8 cellular contexts compared by ENCODE assay signal in genomic region chr6:14876778-14877613, GRCh38.
DNase-seq lines count a peak whose midpoint lies in the region; ATAC-seq and TF ChIP-seq lines count a peak whose summit lies in the region.

No MANE protein-coding gene starts in this region.

- ATAC-seq in HG03045 (IDR thresholded peaks at IDR 0.05; ENCODE audit: unreplicated experiment): peak; percentile 49

- H3K27ac Mint-ChIP-seq in T-helper 1 cell treated with Interleukin-12 subunit alpha and Interleukin-12 subunit beta and Interleukin-4 antibody, amounts not matched to agents 30 μg/mL and 1 μg/mL, for 36 hours: peak overlapping the region; percentile 80

- no peak overlapping the region for H3K4me3 ChIP-seq in epithelial cell of proximal tubule (ENCODE audit: low read depth, low read length)

- peaks cover 50% of the 10 kb centered on the region for H3K4me1 Mint-ChIP-seq in T-helper 1 cell treated with Interleukin-12 subunit alpha and Interleukin-12 subunit beta and Interleukin-4 antibody, amounts not matched to agents 30 μg/mL and 1 μg/mL, for 36 hours (ENCODE audit: low read depth)

- no peak for TF ChIP-seq CTCF in epithelial cell of proximal tubule (conservative IDR thresholded peaks at IDR 0.05; ENCODE audit: low read depth, low read length)

- DNase-seq in stimulated activated naive CD4-positive, alpha-beta T cell (lab: John Stamatoyannopoulos, UW): peak in 4 of 6 experiments; percentile 1 to 31 (median 12)
- DNase-seq in stimulated activated naive CD4-positive, alpha-beta T cell treated with Interleukin-2 at 50 U/mL for 16 hours (lab: John Stamatoyannopoulos, UW): no peak
- peak; percentile 43 for DNase-seq in epithelial cell of proximal tubule (ENCODE audit: low read depth)
- peak; percentile 69 for DNase-seq in pulmonary artery endothelial cell (ENCODE audit: low read depth, low spot score)
- DNase-seq in NCI-H446 (lab: John Stamatoyannopoulos, UW): no peak
- DNase-seq in NAMALWA (ENCODE audit: low spot score): no peak

- H3K27me3 Mint-ChIP-seq in T-helper 1 cell treated with Interleukin-12 subunit alpha and Interleukin-12 subunit beta and Interleukin-4 antibody, amounts not matched to agents 30 μg/mL and 1 μg/mL, for 36 hours (ENCODE audit: low read depth): no peaks in the 10 kb centered on the region

- no peaks in the 10 kb centered on the region for H3K9me3 Mint-ChIP-seq in T-helper 1 cell treated with Interleukin-12 subunit alpha and Interleukin-12 subunit beta and Interleukin-4 antibody, amounts not matched to agents 30 μg/mL and 1 μg/mL, for 36 hours

- H3K36me3 Mint-ChIP-seq in T-helper 1 cell treated with Interleukin-12 subunit alpha and Interleukin-12 subunit beta and Interleukin-4 antibody, amounts not matched to agents 30 μg/mL and 1 μg/mL, for 36 hours (ENCODE audit: low read depth): no peaks in the 10 kb centered on the region

- H3K4me3 Mint-ChIP-seq in T-helper 1 cell treated with Interleukin-12 subunit alpha and Interleukin-12 subunit beta and Interleukin-4 antibody, amounts not matched to agents 30 μg/mL and 1 μg/mL, for 36 hours: peak overlapping the region; percentile 52

Comparison
In these comparisons a context has a peak if more than half of its experiments do, and no peak if none do; other contexts are left out.
1. DNase-seq: peak in stimulated activated naive CD4-positive, alpha-beta T cell (4 of 6), epithelial cell of proximal tubule (single experiment) and pulmonary artery endothelial cell (single experiment); none in stimulated activated naive CD4-positive, alpha-beta T cell treated with Interleukin-2 at 50 U/mL for 16 hours (single experiment), NCI-H446 (0 of 2) and NAMALWA (single experiment).